8 cellular contexts compared by ENCODE assay signal in the genomic region with DNA sequence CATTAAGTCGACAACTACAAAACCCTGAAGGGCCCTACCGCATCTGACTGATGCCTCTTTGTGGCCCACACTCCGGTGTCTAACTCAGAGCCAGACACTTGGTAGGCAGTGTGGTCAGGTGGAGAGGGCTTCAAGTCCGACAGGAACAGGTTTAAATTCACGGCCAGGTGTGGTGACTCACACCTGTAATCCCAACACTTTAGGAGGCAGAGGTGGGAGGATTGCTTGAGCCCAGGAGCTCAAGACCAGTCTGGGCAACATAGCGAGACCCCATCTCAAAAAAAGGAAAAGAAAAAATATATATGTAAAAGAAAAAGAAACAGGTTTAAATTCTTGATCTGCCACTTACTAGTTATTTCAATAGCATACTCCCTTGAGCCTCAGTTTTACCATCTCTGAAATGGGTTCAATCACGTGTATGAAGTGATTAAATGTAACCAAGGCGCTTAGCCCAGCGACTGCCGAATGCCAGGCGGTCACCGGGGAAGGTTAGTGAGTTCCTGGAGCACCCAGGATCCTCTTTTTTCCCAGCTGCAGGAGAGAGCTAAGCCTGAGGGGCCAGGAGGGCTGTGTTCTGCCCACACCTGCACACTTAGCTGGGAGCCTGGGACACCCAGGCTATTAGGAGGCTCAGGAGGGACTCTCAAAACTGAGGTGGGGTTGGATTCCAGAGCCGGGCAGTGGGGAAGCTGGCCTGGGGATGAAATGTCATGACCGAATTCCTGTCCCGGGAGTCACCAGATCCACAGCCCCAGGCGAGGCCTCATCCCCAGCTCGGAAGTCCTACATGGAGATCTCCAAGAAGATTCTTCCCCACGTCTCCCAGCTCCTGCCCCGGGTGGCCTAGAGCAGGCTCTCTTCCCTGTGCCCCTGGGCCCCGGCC. TPM values are rescaled to one million over a fixed set of nuclear protein-coding genes. Genes with fewer than 3 reads are reported as not detected.
DNase-seq lines count a peak whose midpoint lies in the region; ATAC-seq and TF ChIP-seq lines count a peak whose summit lies in the region.

No MANE protein-coding gene starts in this region.

- CTCF ChIA-PET in T-cell (lab: Charles Lee) = interaction anchor here (0.7 to 2.3 kb wide), 3 partner anchors 32 to 232 kb away, joined by 3 to 12 read pairs (median 3); no protein-coding TSS in a partner anchor

- ATAC-seq in T-cell (replicated peaks in 1 of 4) (no peak), HG03108 (IDR thresholded peaks at IDR 0.05; ENCODE audit: unreplicated experiment) (no peak)

- no peaks in the 10 kb centered on the region for H3K36me3 Mint-ChIP-seq in T-cell

- H3K27me3 ChIP-seq in esophagus (ENCODE audit: control insufficient read depth in 1 of 2, insufficient read depth in 2 of 2, low read length in 2 of 2) = no peaks in the 10 kb centered on the region

- POLR2A ChIA-PET in T-cell (lab: Charles Lee) = interaction anchor here (0.5 to 0.9 kb wide), 3 partner anchors 20 to 123 kb away, joined by 3 to 7 read pairs (median 3); no protein-coding TSS in a partner anchor

- peak overlapping the region; percentile 95 to 96 for H3K27ac ChIP-seq in esophagus (ENCODE audit: low read depth in 2 of 2, low read length in 1 of 2)

- peaks cover 0 to 9% of the 10 kb centered on the region in 2 donors for H3K36me3 ChIP-seq in esophagus (ENCODE audit: control insufficient read depth in 2 of 2, insufficient read depth in 2 of 2, low read length in 1 of 2)

- peaks cover 0 to 30% of the 10 kb centered on the region in 2 donors for H3K4me1 ChIP-seq in esophagus (ENCODE audit: control insufficient read depth in 2 of 2, insufficient read depth in 2 of 2, low read length in 1 of 2)

- no peaks in the 10 kb centered on the region for H3K27me3 Mint-ChIP-seq in T-cell

- H3K4me1 Mint-ChIP-seq in T-cell = peaks cover 42 to 51% (median 46%) of the 10 kb centered on the region in 3 donors

- peak overlapping the region; percentile 76 to 82 (median 77) for H3K4me3 Mint-ChIP-seq in T-cell

- no peaks in the 10 kb centered on the region for H3K9me3 Mint-ChIP-seq in T-cell

- WGBS in esophagus, 2 donors = 32 to 34% methylated on average over 20 of the region's 20 CpGs

- H3K4me3 ChIP-seq in AG09309 (ENCODE audit: control insufficient read depth, low read depth, low read length) = peak overlapping the region; percentile 59
- peak overlapping the region; percentile 89 to 95 for H3K4me3 ChIP-seq in esophagus (ENCODE audit: low read depth in 1 of 2, low read length in 2 of 2)

- no peak for DNase-seq in AG09309 (ENCODE audit: low read depth)
- peak; percentile 44 for DNase-seq in H4 (ENCODE audit: low spot score)
- peak in 2 of 34 experiments; percentile 5 to 14 for DNase-seq in T-cell
- peak; percentile 77 for DNase-seq in myocyte (ENCODE audit: low read depth)
- no peak for DNase-seq in NCI-H2107 (lab: John Stamatoyannopoulos, UW)
- DNase-seq in NCI-H1048 (lab: John Stamatoyannopoulos, UW) = no peak

- peak overlapping the region; percentile 73 to 74 for H3K27ac Mint-ChIP-seq in T-cell

- H3K9me3 ChIP-seq in esophagus (ENCODE audit: control insufficient read depth in 2 of 2, insufficient read depth in 1 of 2, low read depth in 1 of 2, low read length in 1 of 2) = no peaks in the 10 kb centered on the region

- no peak for TF ChIP-seq CTCF in AG09309 (IDR thresholded peaks at IDR 0.05; ENCODE audit: control insufficient read depth, insufficient read depth, low read depth, low read length, missing control alignments)

RNA-seq across cellular contexts. Expression of a gene that starts 0.9 kb away (rescaled TPM):
- 80.4 and 81.9 TPM in 2 replicates for total RNA-seq in H4 (2014; rRNA removed; shearing (Covaris generic))
- total RNA-seq in T-cell (10 to 100 TPM; 43.9 to 73.5 (median 45.6) TPM), myocyte (211 and 223 TPM in 2 replicates)
- polyA plus RNA-seq in esophagus = 100 to 1,000 TPM; 517 to 730 TPM
- polyA plus RNA-seq in myocyte (2012) = 231 TPM

RNA-seq across cellular contexts. Expression of a gene that starts 26.9 kb away (rescaled TPM):
- 182 and 212 TPM in 2 replicates for total RNA-seq in H4 (2014; rRNA removed; shearing (Covaris generic))
- total RNA-seq in T-cell (100 to 1,000 TPM in 2 of 5 donors, 10 to 100 TPM in 3; 88.5 to 117 (median 95.4) TPM), myocyte (123 and 125 TPM in 2 replicates)
- polyA plus RNA-seq in esophagus = 100 to 1,000 TPM; 151 to 163 TPM
- 164 TPM for polyA plus RNA-seq in myocyte (2012)

RNA-seq across cellular contexts. Expression of a gene that starts 27.1 kb away (rescaled TPM):
- total RNA-seq in H4 (2014; rRNA removed; shearing (Covaris generic)) = 30.9 and 47.2 TPM in 2 replicates
- total RNA-seq in T-cell (10 to 100 TPM; 10.4 to 29.3 (median 28.3) TPM), myocyte (17.4 and 29.7 TPM in 2 replicates)
- polyA plus RNA-seq in esophagus = 10 to 100 TPM; 50.6 to 70.3 TPM
- polyA plus RNA-seq in myocyte (2012) = 44.9 TPM

RNA-seq across cellular contexts. Expression of a gene that starts 32.7 kb away (rescaled TPM):
- 59.3 and 64.6 TPM in 2 replicates for total RNA-seq in H4 (2014; rRNA removed; shearing (Covaris generic))
- total RNA-seq in T-cell (10 to 100 TPM; 24.1 to 27.7 (median 26.2) TPM), myocyte (23.5 and 25.0 TPM in 2 replicates)
- polyA plus RNA-seq in esophagus = 10 to 100 TPM in 1 of 2 donors, 1 to 10 TPM in 1; 9.7 to 12.6 TPM
- polyA plus RNA-seq in myocyte (2012) = 28.4 TPM

RNA-seq across cellular contexts. Expression of a gene that starts 50.2 kb away (rescaled TPM):
- 0.02 TPM in 1 of 2 replicates, not detected in the other for total RNA-seq in H4 (2014; rRNA removed; shearing (Covaris generic))
- 10 to 100 TPM in 4 of 5 donors, 1 to 10 TPM in 1; 9.9 to 20.0 (median 18.0) TPM for total RNA-seq in T-cell
- polyA plus RNA-seq in esophagus = 1 to 10 TPM; 2.4 to 3.8 TPM
- total RNA-seq in myocyte = 6.5 TPM in 2 replicates
- 14.3 TPM for polyA plus RNA-seq in myocyte (2012)

Comparison
In these comparisons a context has a peak if more than half of its experiments do, and no peak if none do; other contexts are left out.
1. DNase-seq: peak in H4 (single experiment) and myocyte (single experiment); none in AG09309 (single experiment), NCI-H2107 (single experiment) and NCI-H1048 (single experiment).